ENCODE assay signal across 24 cellular contexts in genomic region chr9:136494531-136495215, GRCh38. TPM values are rescaled to one million over a fixed set of nuclear protein-coding genes. Genes with fewer than 3 reads are reported as not detected.
DNase-seq lines count a peak whose midpoint lies in the region; ATAC-seq and TF ChIP-seq lines count a peak whose summit lies in the region.
"Had no signal": no experiment of that assay in that cellular context is flagged by ENCODE, and none has a peak within 500 bp of the region (broad histone marks: within the 10 kb centered on the region; RNA-seq: fewer than 3 reads in every experiment).

No MANE protein-coding gene starts in this region.

- H3K4me1 Mint-ChIP-seq in brain: peaks cover 5% of the 10 kb centered on the region
- H3K4me1 Mint-ChIP-seq in naive thymus-derived CD8-positive, alpha-beta T cell: no peaks in the 10 kb centered on the region
- H3K4me1 Mint-ChIP-seq: activated CD4-positive, alpha-beta T cell treated with anti-CD3 and anti-CD28 coated beads for 36 hours; activated naive CD8-positive, alpha-beta T cell treated with anti-CD3 and anti-CD28 coated beads, Interleukin-2, amount 50 U/mL, for 24 hours; GM23338 had no signal

- H3K27me3 Mint-ChIP-seq in brain: no peaks in the 10 kb centered on the region
- no peaks in the 10 kb centered on the region for H3K27me3 Mint-ChIP-seq in naive thymus-derived CD8-positive, alpha-beta T cell
- H3K27me3 Mint-ChIP-seq: activated CD4-positive, alpha-beta T cell treated with anti-CD3 and anti-CD28 coated beads for 36 hours; activated naive CD8-positive, alpha-beta T cell treated with anti-CD3 and anti-CD28 coated beads, Interleukin-2, amount 50 U/mL, for 24 hours; CD4-positive, alpha-beta T cell; naive thymus-derived CD4-positive, alpha-beta T cell; T-helper 17 cell had no signal

- TF ChIP-seq CTCF in RWPE1 (conservative IDR thresholded peaks at IDR 0.05; ENCODE audit: low read depth): no peak
- no peak for TF ChIP-seq CTCF in brain (conservative IDR thresholded peaks at IDR 0.05)

- intact Hi-C loops in head of caudate nucleus (cut with DNase I): loop anchor here (10.0 kb wide), 1 partner anchor 50 kb away; the partner anchor contains the start of gene NOTCH1

- POLR2A ChIA-PET in RWPE1 (lab: Yijun Ruan, JAX; ENCODE audit: low non-redundant PET): interaction anchor here (0.8 kb wide), 1 partner anchor 9 kb away, joined by 4 read pairs; no protein-coding TSS in a partner anchor
- POLR2A ChIA-PET in naive thymus-derived CD8-positive, alpha-beta T cell (lab: Charles Lee): no interaction called here

- CTCF ChIA-PET in RWPE1 (lab: Yijun Ruan, JAX): interaction anchor here (0.7 to 1.1 kb wide), 3 partner anchors 10 to 177 kb away, joined by 3 read pairs; no protein-coding TSS in a partner anchor

- DNase-seq in RWPE1 (ENCODE audit: low spot score) (no peak), head of caudate nucleus (peak in 36 of 42 donors; percentile 31 to 85 (median 69)), ureter (ENCODE audit: low spot score) (no peak), 8988T (no peak)
- DNase-seq in naive thymus-derived CD8-positive, alpha-beta T cell: no peak
- DNase-seq: activated CD4-positive, alpha-beta T cell treated with anti-CD3 and anti-CD28 coated beads for 36 hours; activated gamma-delta T cell; activated naive CD8-positive, alpha-beta T cell treated with anti-CD3 and anti-CD28 coated beads, Interleukin-2, amount 50 U/mL, for 24 hours; CD4-positive, alpha-beta T cell; dermis blood vessel endothelial cell; DMS153; left ventricle myocardium inferior; MV-4-11; naive thymus-derived CD4-positive, alpha-beta T cell; NCI-H1694 treated with DMSO at 0.1 percent for 48 hours; NCI-H2171 treated with DMSO at 0.1 percent for 48 hours; stimulated activated CD4-positive, alpha-beta T cell treated with anti-CD3 and anti-CD28 coated beads, Interleukin-12 subunit alpha, Interleukin-12 subunit beta, amount 100 ng/mL, for 4 hours; stimulated activated CD4-positive, alpha-beta T cell treated with anti-CD3 and anti-CD28 coated beads, Interleukin-4, amount 100 ng/mL, for 4 hours; stimulated activated naive CD4-positive, alpha-beta T cell treated with Interleukin-2 at 50 U/mL for 16 hours; T-helper 17 cell; thyroid gland had no signal

- H3K4me3 Mint-ChIP-seq in brain: no peak overlapping the region
- no peak overlapping the region for H3K4me3 Mint-ChIP-seq in naive thymus-derived CD8-positive, alpha-beta T cell
- H3K4me3 Mint-ChIP-seq: activated CD4-positive, alpha-beta T cell treated with anti-CD3 and anti-CD28 coated beads for 36 hours; activated naive CD8-positive, alpha-beta T cell treated with anti-CD3 and anti-CD28 coated beads, Interleukin-2, amount 50 U/mL, for 24 hours; CD4-positive, alpha-beta T cell; GM23338; naive thymus-derived CD4-positive, alpha-beta T cell; T-helper 17 cell had no signal

- H3K36me3 Mint-ChIP-seq in brain: peaks cover 10% of the 10 kb centered on the region
- H3K36me3 Mint-ChIP-seq in naive thymus-derived CD8-positive, alpha-beta T cell: peaks cover 0 to 26% (median 4%) of the 10 kb centered on the region in 3 donors

- no peaks in the 10 kb centered on the region for H3K9me3 Mint-ChIP-seq in brain
- H3K9me3 Mint-ChIP-seq in naive thymus-derived CD8-positive, alpha-beta T cell: no peaks in the 10 kb centered on the region
- H3K9me3 Mint-ChIP-seq: activated naive CD8-positive, alpha-beta T cell treated with anti-CD3 and anti-CD28 coated beads, Interleukin-2, amount 50 U/mL, for 24 hours; CD4-positive, alpha-beta T cell; GM23338; naive thymus-derived CD4-positive, alpha-beta T cell had no signal

- peak overlapping the region in 4 of 5 experiments; percentile 60 to 96 (median 90) for H3K27ac Mint-ChIP-seq in brain
- H3K27ac Mint-ChIP-seq in naive thymus-derived CD8-positive, alpha-beta T cell: no peak overlapping the region
- H3K27ac Mint-ChIP-seq: activated CD4-positive, alpha-beta T cell treated with anti-CD3 and anti-CD28 coated beads for 36 hours; activated naive CD8-positive, alpha-beta T cell treated with anti-CD3 and anti-CD28 coated beads, Interleukin-2, amount 50 U/mL, for 24 hours; CD4-positive, alpha-beta T cell; GM23338 had no signal

- no peak for ATAC-seq in naive thymus-derived CD8-positive, alpha-beta T cell
- ATAC-seq: activated naive CD8-positive, alpha-beta T cell treated with anti-CD3 and anti-CD28 coated beads, Interleukin-2, amount 50 U/mL, for 24 hours; T-helper 17 cell had no signal

- peak overlapping the region; percentile 54 for H3K27ac ChIP-seq in RWPE1
- peak overlapping the region; percentile 74 for H3K27ac ChIP-seq in temporal lobe (ENCODE audit: low read depth, low read length)
- H3K27ac ChIP-seq: left ventricle myocardium inferior, thyroid gland had no signal

RNA-seq across cellular contexts. Expression of gene SEC16A, which starts 11.8 kb away (rescaled TPM):
- 80.6 TPM for polyA plus RNA-seq in brain (ENCODE audit: insufficient read depth, low read depth, low replicate concordance)
- total RNA-seq in temporal lobe (20.7 TPM), ureter (102 TPM)
- 10 to 100 TPM; 83.4 to 84.8 TPM for total RNA-seq in naive thymus-derived CD8-positive, alpha-beta T cell
- 10 to 100 TPM; 14.2 to 35.8 (median 26.2) TPM for polyA plus RNA-seq in naive thymus-derived CD8-positive, alpha-beta T cell

RNA-seq across cellular contexts. Expression of gene NOTCH1, which starts 51.2 kb away (rescaled TPM):
- polyA plus RNA-seq in brain (ENCODE audit: insufficient read depth, low read depth, low replicate concordance): 12.3 TPM
- 29.0 TPM for total RNA-seq in temporal lobe
- total RNA-seq in naive thymus-derived CD8-positive, alpha-beta T cell: 10 to 100 TPM; 76.2 to 84.3 TPM
- 1 to 10 TPM; 1.3 to 5.9 (median 1.6) TPM for polyA plus RNA-seq in naive thymus-derived CD8-positive, alpha-beta T cell
- total RNA-seq in ureter: 134 TPM

RNA-seq across cellular contexts. Expression of gene INPP5E, which starts 55.0 kb away (rescaled TPM):
- polyA plus RNA-seq in brain (ENCODE audit: insufficient read depth, low read depth, low replicate concordance): 10.7 TPM
- total RNA-seq in temporal lobe: 9.6 TPM
- total RNA-seq in naive thymus-derived CD8-positive, alpha-beta T cell: 10 to 100 TPM; 26.4 to 27.3 TPM
- 1 to 10 TPM in 2 of 3 donors, under 1 TPM in 1; 0.90 to 4.4 (median 2.1) TPM for polyA plus RNA-seq in naive thymus-derived CD8-positive, alpha-beta T cell
- 13.5 TPM for total RNA-seq in ureter

Comparison
In these comparisons a context has a peak if more than half of its experiments do, and no peak if none do; other contexts are left out.
1. DNase-seq: peak in head of caudate nucleus (36 of 42); none in RWPE1 (single experiment), naive thymus-derived CD8-positive, alpha-beta T cell (0 of 10), ureter (single experiment) and 8988T (single experiment).
2. H3K27ac Mint-ChIP-seq: peak in brain (4 of 5); none in naive thymus-derived CD8-positive, alpha-beta T cell (0 of 10).